In genomic region chr19:10782795-10783194, GRCh38 we compare ENCODE assay signal across 2 cellular contexts.
TF ChIP-seq lines count a peak whose summit lies in the region.

No MANE protein-coding gene starts in this region.

TF ChIP-seq in IMR-90, 13 proteins besides CTCF, POLR2A, EP300 and RAD21:
- TF ChIP-seq SMC3 (IDR thresholded peaks at IDR 0.05; ENCODE audit: low read depth, low read length) (no peak), RFX5 (IDR thresholded peaks at IDR 0.05; ENCODE audit: low read depth, low read length) (no peak), MXI1 (IDR thresholded peaks at IDR 0.05; ENCODE audit: borderline replicate concordance, low read depth, low read length) (no peak), USF2 (IDR thresholded peaks at IDR 0.05; ENCODE audit: low read depth, low read length) (no peak), CHD1 (IDR thresholded peaks at IDR 0.05; ENCODE audit: low read depth, low read length) (no peak), RCOR1 (IDR thresholded peaks at IDR 0.05; ENCODE audit: insufficient replicate concordance, low read length) (no peak)

TF ChIP-seq in H1, 55 proteins besides CTCF, POLR2A, EP300 and RAD21:
- TF ChIP-seq, protein P1, sequence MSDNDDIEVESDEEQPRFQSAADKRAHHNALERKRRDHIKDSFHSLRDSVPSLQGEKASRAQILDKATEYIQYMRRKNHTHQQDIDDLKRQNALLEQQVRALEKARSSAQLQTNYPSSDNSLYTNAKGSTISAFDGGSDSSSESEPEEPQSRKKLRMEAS (IDR thresholded peaks at IDR 0.05), result no peak
- TF ChIP-seq SAP30 (IDR thresholded peaks at IDR 0.05; ENCODE audit: insufficient read depth, insufficient replicate concordance, low read length), result no peak
- no peak for TF ChIP-seq GTF2F1 (IDR thresholded peaks at IDR 0.05; ENCODE audit: borderline replicate concordance, low read depth, low read length)
- TF ChIP-seq, protein P2, sequence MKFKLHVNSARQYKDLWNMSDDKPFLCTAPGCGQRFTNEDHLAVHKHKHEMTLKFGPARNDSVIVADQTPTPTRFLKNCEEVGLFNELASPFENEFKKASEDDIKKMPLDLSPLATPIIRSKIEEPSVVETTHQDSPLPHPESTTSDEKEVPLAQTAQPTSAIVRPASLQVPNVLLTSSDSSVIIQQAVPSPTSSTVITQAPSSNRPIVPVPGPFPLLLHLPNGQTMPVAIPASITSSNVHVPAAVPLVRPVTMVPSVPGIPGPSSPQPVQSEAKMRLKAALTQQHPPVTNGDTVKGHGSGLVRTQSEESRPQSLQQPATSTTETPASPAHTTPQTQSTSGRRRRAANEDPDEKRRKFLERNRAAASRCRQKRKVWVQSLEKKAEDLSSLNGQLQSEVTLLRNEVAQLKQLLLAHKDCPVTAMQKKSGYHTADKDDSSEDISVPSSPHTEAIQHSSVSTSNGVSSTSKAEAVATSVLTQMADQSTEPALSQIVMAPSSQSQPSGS (IDR thresholded peaks at IDR 0.05; ENCODE audit: low read length), result no peak
- TF ChIP-seq PHF8 (conservative IDR thresholded peaks at IDR 0.05; ENCODE audit: low read depth, low read length), result no peak
- TF ChIP-seq CEBPB (IDR thresholded peaks at IDR 0.05; ENCODE audit: low read depth, low read length), result no peak
- TF ChIP-seq JUN (IDR thresholded peaks at IDR 0.05; ENCODE audit: low read depth, low read length), result no peak
- no peak for TF ChIP-seq SP2 (IDR thresholded peaks at IDR 0.05; ENCODE audit: low read length)
- TF ChIP-seq POLR2AphosphoS5 (IDR thresholded peaks at IDR 0.05; ENCODE audit: low read depth, low read length), result no peak
- TF ChIP-seq SIRT6 (IDR thresholded peaks at IDR 0.05; ENCODE audit: low read length), result no peak
- TF ChIP-seq RNF2 (IDR thresholded peaks at IDR 0.05; ENCODE audit: borderline replicate concordance, low read depth, low read length, missing control alignments, poor library complexity, severe bottlenecking), result no peak
- no peak for TF ChIP-seq CHD7 (IDR thresholded peaks at IDR 0.05; ENCODE audit: insufficient replicate concordance, low read length)
- TF ChIP-seq TAF7 (optimal IDR thresholded peaks at IDR 0.05; ENCODE audit: borderline replicate concordance, low read depth, low read length), result no peak
- no peak for TF ChIP-seq BRCA1 (IDR thresholded peaks at IDR 0.05; ENCODE audit: low read depth, low read length)
- TF ChIP-seq ATF3 (IDR thresholded peaks at IDR 0.05; ENCODE audit: insufficient read depth, low read depth, low read length), result no peak
